8 cellular contexts compared by ENCODE assay signal in genomic region chr2:65430515-65431416, GRCh38. TPM values are rescaled to one million over a fixed set of nuclear protein-coding genes. Genes with fewer than 3 reads are reported as not detected.
A peak's percentile ranks its signal among the peaks of the same experiment; 100 is the strongest.
DNase-seq lines count a peak whose midpoint lies in the region; ATAC-seq and TF ChIP-seq lines count a peak whose summit lies in the region.

No MANE protein-coding gene starts in this region.

- H3K36me3 ChIP-seq in neutrophil: no peaks in the 10 kb centered on the region
- H3K36me3 ChIP-seq in thymus (ENCODE audit: control insufficient read depth, insufficient read depth): no peaks in the 10 kb centered on the region

- H3K9me3 ChIP-seq in neutrophil (no peaks in the 10 kb centered on the region), thymus (ENCODE audit: control insufficient read depth) (no peaks in the 10 kb centered on the region)

- H3K27me3 ChIP-seq in neutrophil (peaks cover 66% of the 10 kb centered on the region), thymus (ENCODE audit: control insufficient read depth, insufficient read depth) (no peaks in the 10 kb centered on the region)

- H3K4me3 ChIP-seq in neutrophil (ENCODE audit: low read depth in 1 of 2, low read length in 1 of 2) (peak overlapping the region; percentile 79 to 85), thymus (ENCODE audit: low read length) (peak overlapping the region; percentile 92)

- H3K27ac ChIP-seq in neutrophil (peak overlapping the region; percentile 71), thymus (ENCODE audit: low read depth) (peak overlapping the region; percentile 89)

- WGBS in thymus: under 1% methylated on average over 95 of the region's 95 CpGs

- no peak for TF ChIP-seq CTCF in neutrophil (IDR thresholded peaks at IDR 0.05)

- DNase-seq in D341Med (ENCODE audit: low spot score) (peak; percentile 78), LHCN-M2 (ENCODE audit: low read depth) (peak; percentile 56), RPMI7951 (ENCODE audit: low read depth) (peak; percentile 80), activated gamma-delta T cell treated with Interleukin-2 at 50 U/mL for 16 hours (peak; percentile 63), germinal center (ENCODE audit: low spot score) (peak; percentile 58)

- H3K4me1 ChIP-seq in neutrophil (ENCODE audit: control insufficient read depth in 1 of 2, insufficient read depth in 1 of 2, low read depth in 1 of 2, low read length in 1 of 2) (peaks cover 18 to 25% of the 10 kb centered on the region in 2 experiments), thymus (ENCODE audit: control insufficient read depth, insufficient read depth, low read length) (peaks cover 10% of the 10 kb centered on the region)

- peak; percentile 37 for ATAC-seq in GM21737 (IDR thresholded peaks at IDR 0.05; ENCODE audit: unreplicated experiment)

RNA-seq across cellular contexts. Expression of gene SPRED2, which starts 1.6 kb away (rescaled TPM):
- total RNA-seq in LHCN-M2 (2014; rRNA removed): 8.6 and 12.2 TPM in 2 replicates
- 8.2 TPM for polyA plus RNA-seq in LHCN-M2 (2012)
- total RNA-seq in RPMI7951 (2014; rRNA removed; shearing (Covaris generic)): 17.1 and 20.2 TPM in 2 replicates
- 17.0 TPM for polyA plus RNA-seq in thymus

Comparison
In these comparisons a context has a peak if more than half of its experiments do, and no peak if none do; other contexts are left out.
1. Peak in every context shown above with its lines: DNase-seq, ATAC-seq, H3K4me3 ChIP-seq and H3K27ac ChIP-seq.